9 cellular contexts compared by ENCODE assay signal in the genomic region with DNA sequence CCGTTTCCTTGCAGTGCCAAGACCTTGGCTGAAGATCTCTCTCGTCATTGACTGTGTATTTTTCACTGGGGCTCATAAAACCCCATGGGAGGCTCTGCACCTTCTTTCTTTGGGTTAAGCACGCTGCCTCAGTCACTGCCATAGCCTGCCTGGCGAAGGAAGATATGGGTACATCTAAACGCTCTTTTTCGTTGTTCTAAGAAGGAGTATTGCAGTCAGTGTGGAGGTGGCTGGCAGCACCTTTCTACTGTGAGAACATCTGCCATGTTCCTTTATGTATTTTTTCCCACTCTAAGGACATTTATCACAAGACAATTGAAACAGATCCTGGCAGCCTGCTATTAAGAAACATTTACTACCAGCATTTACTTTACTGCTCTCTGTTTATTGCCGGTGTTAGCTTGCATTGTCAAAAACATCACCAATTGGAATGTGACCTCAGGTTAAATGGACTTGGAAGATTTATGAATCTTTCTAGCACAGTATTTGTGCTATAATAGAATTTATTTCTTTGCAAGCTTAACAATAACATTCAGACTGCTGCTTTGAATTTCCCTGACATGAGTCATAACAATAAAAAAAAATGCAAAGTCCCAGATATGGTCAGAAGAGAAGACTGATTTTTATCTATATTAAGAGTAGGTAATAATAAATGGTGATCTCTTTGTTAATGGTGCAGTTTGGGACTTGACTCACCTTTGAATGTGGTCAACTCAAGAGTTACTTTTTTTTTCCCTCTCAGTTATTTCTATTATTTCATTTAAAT.
DNase-seq lines count a peak whose midpoint lies in the region; ATAC-seq, FAIRE-seq and TF ChIP-seq lines count a peak whose summit lies in the region.
"Had no signal": no experiment of that assay in that cellular context is flagged by ENCODE, and none has a peak within 500 bp of the region (broad histone marks: within the 10 kb centered on the region; RNA-seq: fewer than 3 reads in every experiment).

No MANE protein-coding gene starts in this region.

- no peak for FAIRE-seq in A549 (lab: Jason Lieb, UNC)
- FAIRE-seq in H54 (lab: Jason Lieb, UNC) = peak; percentile 23

- H3K27ac ChIP-seq in A549 (peak overlapping the region; percentile 62 to 82), body of pancreas (no peak overlapping the region)

- TF ChIP-seq POLR2A in A549 (IDR thresholded peaks at IDR 0.05; ENCODE audit: low read length) (no peak), H54 (IDR thresholded peaks at IDR 0.05; ENCODE audit: low read depth, low read length) (no peak), body of pancreas (IDR thresholded peaks at IDR 0.05) (no peak)

- intact Hi-C loops in body of pancreas (cut with DNase I) = no loop called here

- no peak for TF ChIP-seq RAD21 in A549 (conservative IDR thresholded peaks at IDR 0.05 in 1 of 2, IDR thresholded peaks at IDR 0.05 in 1 of 2)

- 24% methylated on average over 7 of the region's 7 CpGs for WGBS in A549 (ENCODE audit: missing lambda C conversion rate)
- whole genome bisulfite sequencing in body of pancreas, 2 donors = 49 to 50% methylated on average over 7 of the region's 7 CpGs

- CTCF ChIA-PET in A549 (lab: Yijun Ruan, JAX) = interaction anchor here (1.2 to 1.4 kb wide), 2 partner anchors 26 to 29 kb away, joined by 3 read pairs; no protein-coding TSS in a partner anchor

- POLR2A ChIA-PET in A549 (lab: Yijun Ruan, JAX) = no interaction called here

- peak overlapping the region; percentile 73 for H3K4me2 ChIP-seq in A549

- ATAC-seq in A549 (peak; percentile 62 to 82; a peak in 3 of 6 replicates), body of pancreas (no peak)

- H3K4me1 ChIP-seq in A549 (peaks cover 22% of the 10 kb centered on the region), body of pancreas (no peaks in the 10 kb centered on the region)

- no peaks in the 10 kb centered on the region for H3K27me3 ChIP-seq in body of pancreas

- H3K36me3 ChIP-seq in body of pancreas (replicated peaks in 1 of 2; ENCODE audit: insufficient read depth in 1 of 2, low read depth in 2 of 2) = no peaks in the 10 kb centered on the region

- no peak for TF ChIP-seq EP300 in A549 (IDR thresholded peaks at IDR 0.05)

- DNase-seq in A549 (ENCODE audit: low read depth in 1 of 2, low spot score in 1 of 2) (peak in 1 of 2 experiments; percentile 54), H54 (ENCODE audit: insufficient read length, low spot score) (peak; percentile 21), NCI-H748 (lab: John Stamatoyannopoulos, UW; ENCODE audit: unreplicated experiment) (peak; percentile 46), foreskin fibroblast (peak; percentile 73 to 78), RKO (ENCODE audit: low spot score) (no peak), islet precursor cell (no peak), T1000 (lab: John Stamatoyannopoulos, UW) (no peak), body of pancreas (no peak)
- DNase-seq: CD4-positive, CD25-positive, alpha-beta regulatory T cell had no signal

- TF ChIP-seq CTCF in A549 (IDR thresholded peaks at IDR 0.05) (no peak), foreskin fibroblast (IDR thresholded peaks at IDR 0.05; ENCODE audit: low read depth, low read length) (no peak), body of pancreas (IDR thresholded peaks at IDR 0.05) (no peak)

- no peak overlapping the region for H3K4me3 ChIP-seq in A549
- H3K4me3 ChIP-seq in foreskin fibroblast (ENCODE audit: low read depth in 1 of 2, low read length in 2 of 2) = no peak overlapping the region
- H3K4me3 ChIP-seq in body of pancreas = no peak overlapping the region

- no peaks in the 10 kb centered on the region for H3K9me3 ChIP-seq in A549
- no peaks in the 10 kb centered on the region for H3K9me3 ChIP-seq in body of pancreas

TF ChIP-seq in A549, 52 proteins besides CTCF, POLR2A, EP300 and RAD21:
- TF ChIP-seq EHF (CRISPR knock-in tag; IDR thresholded peaks at IDR 0.05) (no peak), GATA3 (IDR thresholded peaks at IDR 0.05; ENCODE audit: borderline replicate concordance) (peak; percentile 84), HDAC2 (IDR thresholded peaks at IDR 0.05) (no peak), JUNB (IDR thresholded peaks at IDR 0.05) (peak; percentile 58), CEBPB (IDR thresholded peaks at IDR 0.05) (0 out of 4 replicates have a peak, but pooled peaks of 1 of the 2 experiments have one; percentile 3), KDM5A (IDR thresholded peaks at IDR 0.05) (no peak), FOSL2 (IDR thresholded peaks at IDR 0.05) (0 out of 2 replicates have a peak, but pooled peaks have one; percentile 35), FOSL2 (CRISPR knock-in tag; IDR thresholded peaks at IDR 0.05) (peak; percentile 74)
- TF ChIP-seq, protein P1, sequence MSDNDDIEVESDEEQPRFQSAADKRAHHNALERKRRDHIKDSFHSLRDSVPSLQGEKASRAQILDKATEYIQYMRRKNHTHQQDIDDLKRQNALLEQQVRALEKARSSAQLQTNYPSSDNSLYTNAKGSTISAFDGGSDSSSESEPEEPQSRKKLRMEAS (IDR thresholded peaks at IDR 0.05) = 0 out of 2 replicates have a peak, but pooled peaks have one; percentile 34

Comparison
In these comparisons a context has a peak if more than half of its experiments do, and no peak if none do; other contexts are left out.
1. DNase-seq: peak in H54 (single experiment), NCI-H748 (single experiment) and foreskin fibroblast (2 of 2); none in RKO (single experiment), islet precursor cell (single experiment), T1000 (single experiment) and body of pancreas (0 of 4).
2. H3K27ac ChIP-seq: peak in A549 (2 of 2); none in body of pancreas (0 of 4).